ENCODE assay signal across 17 cellular contexts in genomic region chr11:86153439-86153838, GRCh38.
"Had no signal": no experiment of that assay in that cellular context is flagged by ENCODE, and none has a peak within 500 bp of the region (broad histone marks: within the 10 kb centered on the region; RNA-seq: fewer than 3 reads in every experiment).

No MANE protein-coding gene starts in this region.

- H3K36me3 ChIP-seq: cardiac muscle cell, prostate gland, right atrium auricular region, thoracic aorta, upper lobe of right lung had no signal

- DNase-seq: activated CD4-positive, alpha-beta T cell treated with anti-CD3 and anti-CD28 coated beads for 36 hours; activated CD4-positive, alpha-beta T cell treated with anti-CD3 and anti-CD28 coated beads, Interleukin-2, amount 50 U/mL, for 48 hours; endodermal cell; foreskin fibroblast; hypothalamus; left ventricle myocardium superior; mesenchymal stem cell; naive thymus-derived CD8-positive, alpha-beta T cell; stimulated activated naive CD8-positive, alpha-beta T cell treated with anti-CD3 and anti-CD28 coated beads, Interleukin-15, amount 100 ng/mL, for 72 hours; SW 1271; upper lobe of right lung had no signal

- H3K27me3 ChIP-seq: cardiac muscle cell, right atrium auricular region, upper lobe of right lung had no signal

- H3K4me3 ChIP-seq: cardiac muscle cell, prostate gland, right atrium auricular region, thoracic aorta, upper lobe of right lung had no signal

- H3K9me3 ChIP-seq: prostate gland, right atrium auricular region, thoracic aorta, upper lobe of right lung had no signal

- ATAC-seq: activated CD4-positive, alpha-beta T cell treated with anti-CD3 and anti-CD28 coated beads for 36 hours; left ventricle myocardium superior; naive thymus-derived CD8-positive, alpha-beta T cell; stimulated activated naive CD8-positive, alpha-beta T cell treated with anti-CD3 and anti-CD28 coated beads, Interleukin-15, amount 100 ng/mL, for 72 hours; upper lobe of right lung; WTC11 had no signal

- H3K27ac ChIP-seq: cardiac muscle cell, epithelial cell of prostate, prostate gland, right atrium auricular region, upper lobe of right lung had no signal
